ENCODE assay signal across 1 cellular context in genomic region chr1:246110343-246111219, GRCh38.
TF ChIP-seq lines count a peak whose summit lies in the region.

No MANE protein-coding gene starts in this region.

TF ChIP-seq in K562, 482 proteins besides CTCF, POLR2A, EP300 and RAD21 (continued from another document and continues in another):
- TF ChIP-seq, protein P1, sequence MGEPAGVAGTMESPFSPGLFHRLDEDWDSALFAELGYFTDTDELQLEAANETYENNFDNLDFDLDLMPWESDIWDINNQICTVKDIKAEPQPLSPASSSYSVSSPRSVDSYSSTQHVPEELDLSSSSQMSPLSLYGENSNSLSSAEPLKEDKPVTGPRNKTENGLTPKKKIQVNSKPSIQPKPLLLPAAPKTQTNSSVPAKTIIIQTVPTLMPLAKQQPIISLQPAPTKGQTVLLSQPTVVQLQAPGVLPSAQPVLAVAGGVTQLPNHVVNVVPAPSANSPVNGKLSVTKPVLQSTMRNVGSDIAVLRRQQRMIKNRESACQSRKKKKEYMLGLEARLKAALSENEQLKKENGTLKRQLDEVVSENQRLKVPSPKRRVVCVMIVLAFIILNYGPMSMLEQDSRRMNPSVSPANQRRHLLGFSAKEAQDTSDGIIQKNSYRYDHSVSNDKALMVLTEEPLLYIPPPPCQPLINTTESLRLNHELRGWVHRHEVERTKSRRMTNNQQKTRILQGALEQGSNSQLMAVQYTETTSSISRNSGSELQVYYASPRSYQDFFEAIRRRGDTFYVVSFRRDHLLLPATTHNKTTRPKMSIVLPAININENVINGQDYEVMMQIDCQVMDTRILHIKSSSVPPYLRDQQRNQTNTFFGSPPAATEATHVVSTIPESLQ (CRISPR knock-in tag; IDR thresholded peaks at IDR 0.05) = peak; percentile 64; the same call in 1 of the 2 replicates
- TF ChIP-seq ZBTB9 (CRISPR knock-in tag; IDR thresholded peaks at IDR 0.05) (peak; percentile 99), KDM2B (CRISPR knock-in tag; IDR thresholded peaks at IDR 0.05) (0 out of 2 replicates have a peak, but pooled peaks have one; percentile 80), SRSF1 (IDR thresholded peaks at IDR 0.05; ENCODE audit: low read depth, low read length) (no peak), DPF2 (IDR thresholded peaks at IDR 0.05) (peak; percentile 87), RFX7 (CRISPR knock-in tag; IDR thresholded peaks at IDR 0.05) (peak; percentile 89), NCOA6 (IDR thresholded peaks at IDR 0.05) (no peak), MECOM (CRISPR knock-in tag; IDR thresholded peaks at IDR 0.05) (peak; percentile 97), RHOXF2B (CRISPR knock-in tag; conservative IDR thresholded peaks at IDR 0.05) (peak; percentile 87; the same call in 1 of the 2 replicates), ZNF133 (CRISPR knock-in tag; IDR thresholded peaks at IDR 0.05) (no peak), ZNF174 (CRISPR knock-in tag; IDR thresholded peaks at IDR 0.05) (peak; percentile 91; the same call in 1 of the 2 replicates), RBFOX2 (IDR thresholded peaks at IDR 0.05; ENCODE audit: low read depth, low read length) (no peak), ZNF253 (CRISPR knock-in tag; conservative IDR thresholded peaks at IDR 0.05) (no peak), DIDO1 (tag; IDR thresholded peaks at IDR 0.05; ENCODE audit: low read depth) (peak; percentile 91), ZC3H4 (CRISPR knock-in tag; IDR thresholded peaks at IDR 0.05; ENCODE audit: borderline replicate concordance) (no peak), MYC (IDR thresholded peaks at IDR 0.05; ENCODE audit: low read depth, low read length) (no peak; the same call in 1 of the 2 replicates), MYC (CRISPR knock-in tag; IDR thresholded peaks at IDR 0.05; ENCODE audit: borderline replicate concordance, low read depth) (peak; percentile 93; the same call in 1 of the 2 replicates), ZFP36 (IDR thresholded peaks at IDR 0.05; ENCODE audit: low read depth, low read length, partially characterized antibody) (no peak), BCL6 (CRISPR knock-in tag; IDR thresholded peaks at IDR 0.05) (peak; percentile 98), TSHZ1 (CRISPR knock-in tag; IDR thresholded peaks at IDR 0.05) (peak; percentile 95), HBP1 (CRISPR knock-in tag; IDR thresholded peaks at IDR 0.05) (peak; percentile 87; the same call in 1 of the 2 replicates), ZNF436 (CRISPR knock-in tag; IDR thresholded peaks at IDR 0.05) (no peak), ZNF324 (CRISPR knock-in tag; IDR thresholded peaks at IDR 0.05) (peak; percentile 78), BRD9 (IDR thresholded peaks at IDR 0.05; ENCODE audit: low read depth, partially characterized antibody) (peak; percentile 53), CHD1 (IDR thresholded peaks at IDR 0.05; ENCODE audit: low read length) (no peak), MCM5 (IDR thresholded peaks at IDR 0.05; ENCODE audit: low read depth) (no peak), NFATC3 (IDR thresholded peaks at IDR 0.05) (no peak), POLR3G (IDR thresholded peaks at IDR 0.05; ENCODE audit: extremely low read depth, insufficient read length, insufficient replicate concordance) (no peak), HSF4 (CRISPR knock-in tag; IDR thresholded peaks at IDR 0.05; ENCODE audit: borderline replicate concordance) (peak; percentile 96; the same call in 1 of the 2 replicates), ZBTB1 (CRISPR knock-in tag; IDR thresholded peaks at IDR 0.05; ENCODE audit: borderline replicate concordance, low read depth) (no peak), AFF1 (IDR thresholded peaks at IDR 0.05; ENCODE audit: low read depth in 1 of 2, partially characterized antibody in 2 of 2) (peak in 1 of 2 experiments; percentile 50), ZNF175 (CRISPR knock-in tag; IDR thresholded peaks at IDR 0.05; ENCODE audit: low read depth) (peak; percentile 100), ZNF830 (CRISPR knock-in tag; IDR thresholded peaks at IDR 0.05) (peak; percentile 95; the same call in 1 of the 2 replicates), ZNF57 (CRISPR knock-in tag; IDR thresholded peaks at IDR 0.05) (0 out of 2 replicates have a peak, but pooled peaks have one; percentile 58), ASH1L (IDR thresholded peaks at IDR 0.05; ENCODE audit: borderline replicate concordance, low read depth, partially characterized antibody) (no peak), ZNF282 (CRISPR knock-in tag; IDR thresholded peaks at IDR 0.05) (no peak), KAT8 (IDR thresholded peaks at IDR 0.05; ENCODE audit: low read depth) (no peak), FOXK2 (conservative IDR thresholded peaks at IDR 0.05 in 1 of 2, IDR thresholded peaks at IDR 0.05 in 1 of 2; ENCODE audit: low read depth in 2 of 2) (peak; percentile 98 to 99), ZNF766 (CRISPR knock-in tag; conservative IDR thresholded peaks at IDR 0.05) (peak; percentile 99), HMGXB4 (CRISPR knock-in tag; IDR thresholded peaks at IDR 0.05) (no peak), SREBF2 (CRISPR knock-in tag; IDR thresholded peaks at IDR 0.05) (no peak), BACH1 (tag; IDR thresholded peaks at IDR 0.05) (peak; percentile 99), ZNF586 (CRISPR knock-in tag; conservative IDR thresholded peaks at IDR 0.05) (peak; percentile 70; the same call in 1 of the 2 replicates), MTA1 (IDR thresholded peaks at IDR 0.05; ENCODE audit: borderline replicate concordance) (peak; percentile 29; the same call in 1 of the 2 replicates)
- TF ChIP-seq, protein P2, sequence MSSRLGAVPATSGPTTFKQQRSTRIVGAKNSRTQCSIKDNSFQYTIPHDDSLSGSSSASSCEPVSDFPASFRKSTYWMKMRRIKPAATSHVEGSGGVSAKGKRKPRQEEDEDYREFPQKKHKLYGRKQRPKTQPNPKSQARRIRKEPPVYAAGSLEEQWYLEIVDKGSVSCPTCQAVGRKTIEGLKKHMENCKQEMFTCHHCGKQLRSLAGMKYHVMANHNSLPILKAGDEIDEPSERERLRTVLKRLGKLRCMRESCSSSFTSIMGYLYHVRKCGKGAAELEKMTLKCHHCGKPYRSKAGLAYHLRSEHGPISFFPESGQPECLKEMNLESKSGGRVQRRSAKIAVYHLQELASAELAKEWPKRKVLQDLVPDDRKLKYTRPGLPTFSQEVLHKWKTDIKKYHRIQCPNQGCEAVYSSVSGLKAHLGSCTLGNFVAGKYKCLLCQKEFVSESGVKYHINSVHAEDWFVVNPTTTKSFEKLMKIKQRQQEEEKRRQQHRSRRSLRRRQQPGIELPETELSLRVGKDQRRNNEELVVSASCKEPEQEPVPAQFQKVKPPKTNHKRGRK (tag; IDR thresholded peaks at IDR 0.05) = no peak
- TF ChIP-seq, protein P3, sequence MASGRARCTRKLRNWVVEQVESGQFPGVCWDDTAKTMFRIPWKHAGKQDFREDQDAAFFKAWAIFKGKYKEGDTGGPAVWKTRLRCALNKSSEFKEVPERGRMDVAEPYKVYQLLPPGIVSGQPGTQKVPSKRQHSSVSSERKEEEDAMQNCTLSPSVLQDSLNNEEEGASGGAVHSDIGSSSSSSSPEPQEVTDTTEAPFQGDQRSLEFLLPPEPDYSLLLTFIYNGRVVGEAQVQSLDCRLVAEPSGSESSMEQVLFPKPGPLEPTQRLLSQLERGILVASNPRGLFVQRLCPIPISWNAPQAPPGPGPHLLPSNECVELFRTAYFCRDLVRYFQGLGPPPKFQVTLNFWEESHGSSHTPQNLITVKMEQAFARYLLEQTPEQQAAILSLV (tag; IDR thresholded peaks at IDR 0.05) = peak; percentile 98
- TF ChIP-seq, protein P4, sequence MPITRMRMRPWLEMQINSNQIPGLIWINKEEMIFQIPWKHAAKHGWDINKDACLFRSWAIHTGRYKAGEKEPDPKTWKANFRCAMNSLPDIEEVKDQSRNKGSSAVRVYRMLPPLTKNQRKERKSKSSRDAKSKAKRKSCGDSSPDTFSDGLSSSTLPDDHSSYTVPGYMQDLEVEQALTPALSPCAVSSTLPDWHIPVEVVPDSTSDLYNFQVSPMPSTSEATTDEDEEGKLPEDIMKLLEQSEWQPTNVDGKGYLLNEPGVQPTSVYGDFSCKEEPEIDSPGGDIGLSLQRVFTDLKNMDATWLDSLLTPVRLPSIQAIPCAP (CRISPR knock-in tag; IDR thresholded peaks at IDR 0.05; ENCODE audit: borderline replicate concordance) = no peak
